In genomic region chr17:50719924-50720805, GRCh38 we compare ENCODE assay signal across 7 cellular contexts. TPM values are rescaled to one million over a fixed set of nuclear protein-coding genes. Genes with fewer than 3 reads are reported as not detected.
A peak's percentile ranks its signal among the peaks of the same experiment; 100 is the strongest.
DNase-seq lines count a peak whose midpoint lies in the region; ATAC-seq, FAIRE-seq and TF ChIP-seq lines count a peak whose summit lies in the region.

No MANE protein-coding gene starts in this region.

- peak overlapping the region; percentile 92 for H3K4me3 ChIP-seq in PC-9
- peak overlapping the region; percentile 70 to 98 (median 90) for H3K4me3 ChIP-seq in endothelial cell of umbilical vein (replicated peaks in 1 of 3; ENCODE audit: insufficient read depth in 1 of 3, low read depth in 1 of 3, low read length in 3 of 3)
- H3K4me3 ChIP-seq in pancreas = peak overlapping the region; percentile 64 to 89 (median 82)

- no peaks in the 10 kb centered on the region for H3K9me3 Mint-ChIP-seq in H9

- no peak overlapping the region for H2AFZ ChIP-seq in H9 (ENCODE audit: low read length)
- H2AFZ ChIP-seq in PC-9 = peak overlapping the region; percentile 80
- H2AFZ ChIP-seq in endothelial cell of umbilical vein (ENCODE audit: low read depth, low read length) = no peak overlapping the region

- H3K9me1 ChIP-seq in endothelial cell of umbilical vein (replicated peaks; ENCODE audit: control insufficient read depth, extremely low read depth, insufficient read depth, low read length) = no peaks in the 10 kb centered on the region

- H3F3A ChIP-seq in PC-9 (ENCODE audit: insufficient read depth, low read depth) = peaks cover 45% of the 10 kb centered on the region

- no peaks in the 10 kb centered on the region for H3K27me3 Mint-ChIP-seq in H9 (ENCODE audit: low read depth)

- CTCF ChIA-PET in PC-9 (lab: Charles Lee) = interaction anchor here (0.7 kb wide), 1 partner anchor 542 kb away, joined by 5 read pairs; no protein-coding TSS in a partner anchor
- CTCF ChIA-PET in endothelial cell of umbilical vein (lab: Charles Lee) = interaction anchor here (0.8 to 1.5 kb wide), 3 partner anchors 12 to 63 kb away, joined by 3 to 9 read pairs (median 3); partner anchors contain the start of gene ANKRD40

- no peak overlapping the region for H3K23ac ChIP-seq in H9 (ENCODE audit: insufficient read length, low read depth, low read length)

- H3K14ac ChIP-seq in H9 (ENCODE audit: insufficient read depth, low read length) = peak overlapping the region; percentile 99; the same call in 1 of the 2 replicates

- H3K9me2 ChIP-seq in PC-9 (ENCODE audit: insufficient read depth) = no peaks in the 10 kb centered on the region

- H2BK12ac ChIP-seq in H9 (ENCODE audit: insufficient read length, low read depth, low read length) = no peak overlapping the region

- H3K4me3 Mint-ChIP-seq in H9 = peak overlapping the region; percentile 97 to 98

- dilution Hi-C loops in endothelial cell of umbilical vein (cut with MboI; ENCODE audit: extremely low pct_ligation_motif_present, low sequenced_read_pairs) = no loop called here

- H3K4me2 ChIP-seq in H9 (ENCODE audit: insufficient read depth, insufficient read length, low read length) (peak overlapping the region; percentile 59), PC-9 (peak overlapping the region; percentile 100), endothelial cell of umbilical vein (ENCODE audit: insufficient read depth, low read length) (peak overlapping the region; percentile 91)

- H3K36me3 Mint-ChIP-seq in H9 (ENCODE audit: insufficient read depth in 1 of 3, low read depth in 3 of 3) = peaks cover 0 to 14% (median 6%) of the 10 kb centered on the region in 3 experiments; a peak in 6 of 7 replicates

- BruUV-seq in PC-9 (replicated peaks; lab: Mats Ljungman, UMichigan) = TSS peak; percentile 51
- TSS peak; percentile 30 for BruUV-seq in endothelial cell of umbilical vein (replicated peaks; lab: Mats Ljungman, UMichigan)

- H3K4me1 Mint-ChIP-seq in H9 = peaks cover 23 to 24% of the 10 kb centered on the region in 2 experiments

- peak overlapping the region; percentile 98 for H3K18ac ChIP-seq in H9 (ENCODE audit: insufficient read length, low read depth, low read length)

- H3K23me2 ChIP-seq in H9 (ENCODE audit: insufficient read length, low read depth, low read length, poor library complexity, severe bottlenecking) = peaks cover 16% of the 10 kb centered on the region

- H3K79me1 ChIP-seq in H9 (ENCODE audit: insufficient read depth, low read depth, low read length, poor library complexity, severe bottlenecking) = no peaks in the 10 kb centered on the region

- H3K9me3 ChIP-seq in H9 (ENCODE audit: control insufficient read depth, low read depth, low read length) (no peaks in the 10 kb centered on the region), PC-9 (ENCODE audit: insufficient read depth, low read depth) (no peaks in the 10 kb centered on the region), endothelial cell of umbilical vein (replicated peaks; ENCODE audit: control insufficient read depth, insufficient read depth, low read length) (no peaks in the 10 kb centered on the region), pancreas (no peaks in the 10 kb centered on the region)

- POLR2A ChIA-PET in PC-9 (lab: Charles Lee; ENCODE audit: unreplicated experiment) = interaction anchor here (0.5 to 0.7 kb wide), 3 partner anchors 25 to 282 kb away, joined by 3 to 4 read pairs (median 4); no protein-coding TSS in a partner anchor
- POLR2A ChIA-PET in endothelial cell of umbilical vein (lab: Charles Lee) = interaction anchor here (1.1 kb wide), 1 partner anchor 12 kb away, joined by 7 read pairs; the partner anchor contains the start of gene ANKRD40

- DNase-seq in H9 (no peak), PC-9 (no peak), endothelial cell of umbilical vein (ENCODE audit: low read depth, low spot score) (no peak), pancreas (no peak), ecto neural progenitor cell (ENCODE audit: low spot score) (no peak), cerebellar nuclear complex (lab: John Stamatoyannopoulos, UW) (no peak)

- FAIRE-seq in endothelial cell of umbilical vein (lab: Jason Lieb, UNC) (peak; percentile 62), pancreas (lab: Jason Lieb, UNC) (no peak)

- intact Hi-C loops in PC-9 (cut with micrococcal nuclease; ENCODE audit: unreplicated experiment) = loop anchor here (1.0 kb wide), 1 partner anchor 13 kb away; the partner anchor contains the start of gene ANKRD40
- intact Hi-C loops in endothelial cell of umbilical vein (cut with micrococcal nuclease) = loop anchor here (1.0 to 2.0 kb wide), 2 partner anchors 12 to 147 kb away; partner anchors contain the start of gene TOB1
- intact Hi-C loops in pancreas (cut with DNase I) = no loop called here

- H4K91ac ChIP-seq in H9 (ENCODE audit: insufficient read length, low read depth, low read length) = no peak overlapping the region

- no peak for TF ChIP-seq POLR2A in endothelial cell of umbilical vein (IDR thresholded peaks at IDR 0.05; ENCODE audit: low read depth, low read length)

- no peak overlapping the region for H2BK5ac ChIP-seq in H9 (ENCODE audit: insufficient read length, low read length)

- H4K20me1 ChIP-seq in H9 (ENCODE audit: control insufficient read depth, insufficient read depth, insufficient read length) (no peaks in the 10 kb centered on the region), PC-9 (ENCODE audit: insufficient read depth) (peaks cover 52% of the 10 kb centered on the region), endothelial cell of umbilical vein (replicated peaks; ENCODE audit: control insufficient read depth, extremely low read depth, insufficient read depth, low read length) (peaks cover 11% of the 10 kb centered on the region)

- no peak overlapping the region for H2AK5ac ChIP-seq in H9 (ENCODE audit: insufficient read length, low read length)

- H3K9ac ChIP-seq in H9 (ENCODE audit: extremely low read depth, insufficient read length, low read length) = peak overlapping the region; percentile 98
- H3K9ac ChIP-seq in endothelial cell of umbilical vein (replicated peaks; ENCODE audit: extremely low read depth, insufficient read depth, low read length) = peak overlapping the region; percentile 98

- peaks cover 4% of the 10 kb centered on the region; the same call in 1 of the 2 replicates for H3K4me1 ChIP-seq in H9 (ENCODE audit: insufficient read depth, low read length)
- peaks cover 55% of the 10 kb centered on the region for H3K4me1 ChIP-seq in PC-9 (replicated peaks; ENCODE audit: insufficient read depth)
- H3K4me1 ChIP-seq in endothelial cell of umbilical vein (ENCODE audit: control insufficient read depth, extremely low read depth, insufficient read depth, low read length) = peaks cover 22% of the 10 kb centered on the region
- peaks cover 6 to 30% (median 15%) of the 10 kb centered on the region in 3 donors for H3K4me1 ChIP-seq in pancreas

- H2BK20ac ChIP-seq in H9 (ENCODE audit: low read depth, low read length, poor library complexity, severe bottlenecking) = no peak overlapping the region

- H3K36me3 ChIP-seq in PC-9 (ENCODE audit: low read depth) = peaks cover 8% of the 10 kb centered on the region
- no peaks in the 10 kb centered on the region for H3K36me3 ChIP-seq in endothelial cell of umbilical vein (ENCODE audit: control insufficient read depth in 2 of 2, extremely low read depth in 1 of 2, insufficient read depth in 2 of 2, low read length in 2 of 2)
- H3K36me3 ChIP-seq in pancreas = no peaks in the 10 kb centered on the region

- H3K4ac ChIP-seq in H9 (ENCODE audit: low read depth, low read length) = no peak overlapping the region

- no CpG with 5 or more reads among the region's 25 CpGs for WGBS in H9 (ENCODE audit: extremely low coverage, insufficient read length, low lambda C conversion rate)
- 0 to 1% methylated on average over 25 of the region's 25 CpGs for WGBS in pancreas, 2 donors

- H2BK15ac ChIP-seq in H9 (ENCODE audit: low read depth, low read length) = no peak overlapping the region

- no peak overlapping the region for H4K8ac ChIP-seq in H9 (replicated peaks; ENCODE audit: insufficient read length, low read depth, low read length)

- no peak overlapping the region for H2BK120ac ChIP-seq in H9 (ENCODE audit: low read depth, low read length, poor library complexity, severe bottlenecking)

- peak overlapping the region; percentile 100 for H3K27ac Mint-ChIP-seq in H9

- H4K5ac ChIP-seq in H9 (ENCODE audit: insufficient read length, low read depth, low read length) = no peak overlapping the region

- no peak overlapping the region for H3T11ph ChIP-seq in H9 (ENCODE audit: low read length)

- H3K79me2 ChIP-seq in H9 (ENCODE audit: insufficient read depth, low read length) (peaks cover 49% of the 10 kb centered on the region), PC-9 (ENCODE audit: low read depth) (peaks cover 66% of the 10 kb centered on the region), endothelial cell of umbilical vein (ENCODE audit: control insufficient read depth, insufficient read depth, low read length) (peaks cover 58% of the 10 kb centered on the region)

- TF ChIP-seq CTCF in H9 (conservative IDR thresholded peaks at IDR 0.05) (no peak), PC-9 (conservative IDR thresholded peaks at IDR 0.05) (0 out of 2 replicates have a peak, but pooled peaks have one; percentile 11), endothelial cell of umbilical vein (IDR thresholded peaks at IDR 0.05; ENCODE audit: extremely low read depth in 1 of 2, insufficient read depth in 1 of 2, low read depth in 1 of 2, low read length in 2 of 2) (no peak), pancreas (IDR thresholded peaks at IDR 0.05) (no peak)

- no peak overlapping the region for H3K56ac ChIP-seq in H9 (ENCODE audit: insufficient read length, low read depth, low read length)

- H3K27me3 ChIP-seq in H9 (ENCODE audit: insufficient read depth, low read length) (no peaks in the 10 kb centered on the region), PC-9 (ENCODE audit: insufficient read depth, low read depth) (no peaks in the 10 kb centered on the region), endothelial cell of umbilical vein (ENCODE audit: control insufficient read depth in 2 of 2, insufficient read depth in 2 of 2, low read length in 2 of 2) (no peaks in the 10 kb centered on the region), pancreas (no peaks in the 10 kb centered on the region)

- ATAC-seq in pancreas = peak; percentile 3 to 18 (median 15)
- no peak for ATAC-seq in GM21390 (IDR thresholded peaks at IDR 0.05; ENCODE audit: unreplicated experiment)

- H3K27ac ChIP-seq in H9 (ENCODE audit: insufficient read length, low read depth, low read length) (no peak overlapping the region), PC-9 (peak overlapping the region; percentile 95), endothelial cell of umbilical vein (ENCODE audit: insufficient read depth, low read depth, low read length) (peak overlapping the region; percentile 94), pancreas (peak overlapping the region; percentile 85 to 99 (median 97))

RNA-seq across cellular contexts. Expression of gene LUC7L3, which starts 0.8 kb away (rescaled TPM):
- total RNA-seq in H9 (2021) (143 and 154 TPM in 2 replicates), PC-9 (2021) (147 and 212 TPM in 2 replicates), endothelial cell of umbilical vein (111 and 113 TPM in 2 replicates), pancreas (10 to 100 TPM; 42.7 to 88.1 (median 59.3) TPM)
- polyA plus RNA-seq in endothelial cell of umbilical vein (42.3 and 70.9 TPM in 2 replicates), pancreas (100 to 1,000 TPM in 1 of 2 donors, 10 to 100 TPM in 1; 87.4 to 210 TPM)
- polyA plus RNA-seq in endothelial cell of umbilical vein (2011; cell fraction: cytosol; rRNA removed) = 43.6 and 47.2 TPM in 2 replicates
- polyA plus RNA-seq in endothelial cell of umbilical vein (2011; cell fraction: nucleus; rRNA removed) = 299 and 437 TPM in 2 replicates
- 108 and 113 TPM in 2 replicates for polyA plus RNA-seq in endothelial cell of umbilical vein (2012)
- 43.9 and 55.7 TPM in 2 replicates for polyA minus RNA-seq in endothelial cell of umbilical vein
- 12.1 TPM for polyA minus RNA-seq in endothelial cell of umbilical vein (2011; cell fraction: cytosol; rRNA and poly(A)+ RNA removed)
- polyA minus RNA-seq in endothelial cell of umbilical vein (2011; cell fraction: nucleus; rRNA and poly(A)+ RNA removed) = 95.7 and 120 TPM in 2 replicates

RNA-seq across cellular contexts. Expression of gene ANKRD40, which starts 12.5 kb away (rescaled TPM):
- total RNA-seq in H9 (2021) (54.3 and 56.1 TPM in 2 replicates), PC-9 (2021) (24.4 and 33.5 TPM in 2 replicates), endothelial cell of umbilical vein (55.0 and 56.0 TPM in 2 replicates), pancreas (10 to 100 TPM; 15.1 to 23.5 (median 17.3) TPM)
- polyA plus RNA-seq in endothelial cell of umbilical vein (24.3 and 24.5 TPM in 2 replicates), pancreas (10 to 100 TPM; 10.3 to 10.9 TPM)
- 30.6 and 30.7 TPM in 2 replicates for polyA plus RNA-seq in endothelial cell of umbilical vein (2011; cell fraction: cytosol; rRNA removed)
- 30.4 and 39.3 TPM in 2 replicates for polyA plus RNA-seq in endothelial cell of umbilical vein (2011; cell fraction: nucleus; rRNA removed)
- 21.8 and 30.3 TPM in 2 replicates for polyA plus RNA-seq in endothelial cell of umbilical vein (2012)
- 26.8 and 27.1 TPM in 2 replicates for polyA minus RNA-seq in endothelial cell of umbilical vein
- polyA minus RNA-seq in endothelial cell of umbilical vein (2011; cell fraction: cytosol; rRNA and poly(A)+ RNA removed) = 19.5 TPM
- 11.1 and 20.3 TPM in 2 replicates for polyA minus RNA-seq in endothelial cell of umbilical vein (2011; cell fraction: nucleus; rRNA and poly(A)+ RNA removed)

RNA-seq across cellular contexts. Expression of gene ANKRD40CL, which starts 47.2 kb away (rescaled TPM):
- not detected in 2 replicates for total RNA-seq in H9 (2021)
- total RNA-seq in PC-9 (2021) = not detected in 2 replicates
- total RNA-seq in endothelial cell of umbilical vein = not detected in 2 replicates
- not detected in 2 replicates for polyA plus RNA-seq in endothelial cell of umbilical vein
- polyA plus RNA-seq in endothelial cell of umbilical vein (2011; cell fraction: cytosol; rRNA removed) = not detected in 2 replicates
- not detected in 2 replicates for polyA plus RNA-seq in endothelial cell of umbilical vein (2011; cell fraction: nucleus; rRNA removed)
- polyA plus RNA-seq in endothelial cell of umbilical vein (2012) = not detected in 2 replicates
- polyA minus RNA-seq in endothelial cell of umbilical vein = not detected in 2 replicates
- not detected for polyA minus RNA-seq in endothelial cell of umbilical vein (2011; cell fraction: cytosol; rRNA and poly(A)+ RNA removed)
- not detected in 2 replicates for polyA minus RNA-seq in endothelial cell of umbilical vein (2011; cell fraction: nucleus; rRNA and poly(A)+ RNA removed)
- under 1 TPM in 2 of 6 donors, not detected in 4; 0.16 to 0.46 TPM for total RNA-seq in pancreas
- polyA plus RNA-seq in pancreas = under 1 TPM in 1 of 2 donors, not detected in 1; 0.19 TPM

Comparison
In these comparisons a context has a peak if more than half of its experiments do, and no peak if none do; other contexts are left out.
1. intact Hi-C loops: an anchor here in PC-9 (1.0 kb wide) and endothelial cell of umbilical vein (1.0 to 2.0 kb wide); none called in pancreas.